8 cellular contexts compared by ENCODE assay signal in the genomic region with DNA sequence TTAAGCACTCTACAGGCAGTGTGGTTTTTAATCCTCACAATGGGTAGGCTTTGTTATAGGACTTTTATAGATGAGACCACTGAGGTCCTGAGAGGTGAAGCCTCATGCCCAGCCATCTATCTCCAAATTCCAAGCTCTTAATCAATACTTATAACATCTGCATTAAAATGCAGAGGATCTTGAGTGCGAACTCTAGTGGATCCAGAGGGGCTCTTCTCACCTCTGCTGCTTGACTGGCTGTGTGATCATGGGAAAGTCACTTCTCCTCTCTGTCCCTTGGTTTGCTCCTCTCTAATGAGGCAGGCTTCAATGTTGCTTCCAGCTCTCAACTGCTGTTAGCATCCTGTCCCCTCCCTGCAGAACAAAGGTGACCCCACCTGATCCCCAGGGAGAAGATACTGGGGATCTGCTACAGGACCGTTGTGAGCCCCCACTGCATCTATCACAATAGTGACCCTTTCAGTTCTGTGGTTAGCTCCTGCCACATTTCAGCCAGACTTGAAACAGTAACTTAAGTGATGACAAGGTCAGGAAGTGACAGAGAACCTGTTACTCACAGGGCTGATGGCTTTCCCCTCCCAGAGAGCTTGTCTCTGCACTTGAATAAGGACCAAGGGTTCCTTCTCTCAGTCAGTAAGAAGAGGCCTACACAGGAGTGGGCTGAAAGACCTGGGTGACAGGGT. TPM values are rescaled to one million over a fixed set of nuclear protein-coding genes. Genes with fewer than 3 reads are reported as not detected.
A peak's percentile ranks its signal among the peaks of the same experiment; 100 is the strongest.
DNase-seq lines count a peak whose midpoint lies in the region; ATAC-seq and TF ChIP-seq lines count a peak whose summit lies in the region.

No MANE protein-coding gene starts in this region.

- H3K9me2 ChIP-seq in neural cell (ENCODE audit: insufficient read depth, low read length): no peaks in the 10 kb centered on the region

- no peaks in the 10 kb centered on the region for H4K20me1 ChIP-seq in neural cell (ENCODE audit: insufficient read depth)

- intact Hi-C loops in activated T-helper 1 cell treated with anti-CD3 and anti-CD28 coated beads, Interleukin-12 subunit alpha, Interleukin-12 subunit beta, Interleukin-2, Interleukin-4 antibody, amounts not matched to agents 30 ng/mL and 10 ng/mL and 1 ng/mL, durations not matched to agents 14 hours and 24 hours and 36 hours (cut with micrococcal nuclease): loop anchor here (1.0 to 10.0 kb wide), 9 partner anchors 32 to 724 kb away; partner anchors contain the start of genes AP4E1, DTWD1, FAM227B and USP8
- intact Hi-C loops in sigmoid colon (cut with DNase I) (no loop called here), uterus (cut with DNase I; ENCODE audit: low total_unique reads) (no loop called here)

- TF ChIP-seq RAD21 in neural cell (conservative IDR thresholded peaks at IDR 0.05): no peak

- no peaks in the 10 kb centered on the region for H3K9me3 Mint-ChIP-seq in activated T-helper 1 cell treated with anti-CD3 and anti-CD28 coated beads, Interleukin-12 subunit alpha, Interleukin-12 subunit beta, Interleukin-2, Interleukin-4 antibody, amounts not matched to agents 30 ng/mL and 10 ng/mL and 1 ng/mL, durations not matched to agents 14 hours and 24 hours and 36 hours

- no peak overlapping the region for H2AFZ ChIP-seq in neural cell (ENCODE audit: low read depth, low read length)

- H3K27me3 ChIP-seq in neural cell (ENCODE audit: insufficient read depth, low read depth, low read length) (peaks cover 45% of the 10 kb centered on the region), sigmoid colon (peaks cover 4 to 37% (median 27%) of the 10 kb centered on the region in 3 donors), uterus (no peaks in the 10 kb centered on the region)

- no peak for TF ChIP-seq POLR2A in sigmoid colon (IDR thresholded peaks at IDR 0.05)
- no peak for TF ChIP-seq POLR2A in uterus (IDR thresholded peaks at IDR 0.05)

- H3K4me1 ChIP-seq in sigmoid colon (peaks cover 0 to 14% (median 12%) of the 10 kb centered on the region in 4 donors), uterus (no peaks in the 10 kb centered on the region)

- peak; percentile 57 for ATAC-seq in HG03103 (IDR thresholded peaks at IDR 0.05; ENCODE audit: low read depth, unreplicated experiment)

- no peaks in the 10 kb centered on the region for H3F3A ChIP-seq in neural cell (ENCODE audit: insufficient read depth, low read length, poor library complexity, severe bottlenecking)

- no peaks in the 10 kb centered on the region for H3K79me2 ChIP-seq in neural cell (replicated peaks; ENCODE audit: insufficient read depth, low read length)

- H3K27me3 Mint-ChIP-seq in activated T-helper 1 cell treated with anti-CD3 and anti-CD28 coated beads, Interleukin-12 subunit alpha, Interleukin-12 subunit beta, Interleukin-2, Interleukin-4 antibody, amounts not matched to agents 30 ng/mL and 10 ng/mL and 1 ng/mL, durations not matched to agents 14 hours and 24 hours and 36 hours (ENCODE audit: insufficient read depth): no peaks in the 10 kb centered on the region

- TF ChIP-seq EP300 in neural cell (conservative IDR thresholded peaks at IDR 0.05; ENCODE audit: poor library complexity, severe bottlenecking): no peak
- no peak for TF ChIP-seq EP300 in sigmoid colon (IDR thresholded peaks at IDR 0.05)

- in situ Hi-C loops in GM13977 (cut with MboI; ENCODE audit: low pct_unique_long_range_greater_than_20kb, low sequenced_read_pairs, unreplicated experiment): no loop called here

- H3K4me3 Mint-ChIP-seq in activated T-helper 1 cell treated with anti-CD3 and anti-CD28 coated beads, Interleukin-12 subunit alpha, Interleukin-12 subunit beta, Interleukin-2, Interleukin-4 antibody, amounts not matched to agents 30 ng/mL and 10 ng/mL and 1 ng/mL, durations not matched to agents 14 hours and 24 hours and 36 hours: peak overlapping the region; percentile 96

- H3K27ac ChIP-seq in neural cell (ENCODE audit: low read length): no peak overlapping the region
- no peak overlapping the region for H3K27ac ChIP-seq in sigmoid colon
- no peak overlapping the region for H3K27ac ChIP-seq in uterus

- TF ChIP-seq CTCF in GM13977 (IDR thresholded peaks at IDR 0.05; ENCODE audit: extremely low read depth, insufficient read depth, missing control alignments): no peak
- TF ChIP-seq CTCF in neural cell (IDR thresholded peaks at IDR 0.05; ENCODE audit: poor library complexity, severe bottlenecking): no peak
- TF ChIP-seq CTCF in sigmoid colon (IDR thresholded peaks at IDR 0.05): no peak
- no peak for TF ChIP-seq CTCF in uterus (IDR thresholded peaks at IDR 0.05)

- no peaks in the 10 kb centered on the region for H3K9me3 ChIP-seq in neural cell (ENCODE audit: low read length)
- H3K9me3 ChIP-seq in sigmoid colon: no peaks in the 10 kb centered on the region
- H3K9me3 ChIP-seq in uterus: no peaks in the 10 kb centered on the region

- 33 to 59% methylated on average over 2 of the region's 2 CpGs for WGBS in sigmoid colon, 2 donors

- H3K27ac Mint-ChIP-seq in activated T-helper 1 cell treated with anti-CD3 and anti-CD28 coated beads, Interleukin-12 subunit alpha, Interleukin-12 subunit beta, Interleukin-2, Interleukin-4 antibody, amounts not matched to agents 30 ng/mL and 10 ng/mL and 1 ng/mL, durations not matched to agents 14 hours and 24 hours and 36 hours: peak overlapping the region; percentile 88

- H3K36me3 ChIP-seq in neural cell (ENCODE audit: insufficient read depth, low read length) (no peaks in the 10 kb centered on the region), sigmoid colon (no peaks in the 10 kb centered on the region), uterus (no peaks in the 10 kb centered on the region)

- H3K4me3 ChIP-seq in neural cell (ENCODE audit: low read length) (peak overlapping the region; percentile 86), sigmoid colon (no peak overlapping the region), uterus (no peak overlapping the region)

- DNase-seq in GM13977 (ENCODE audit: low spot score) (peak; percentile 60), superior temporal gyrus (ENCODE audit: extremely low spot score) (no peak), sigmoid colon (no peak), NCI-H2029 (lab: John Stamatoyannopoulos, UW) (no peak), uterus (no peak)
- DNase-seq in activated T-helper 1 cell treated with anti-CD3 and anti-CD28 coated beads, Interleukin-12 subunit alpha, Interleukin-12 subunit beta, Interleukin-2, Interleukin-4 antibody, amounts not matched to agents 30 ng/mL and 10 ng/mL and 1 ng/mL, durations not matched to agents 14 hours and 24 hours and 36 hours (ENCODE audit: low spot score): peak; percentile 23

- peaks cover 22% of the 10 kb centered on the region for H3K36me3 Mint-ChIP-seq in activated T-helper 1 cell treated with anti-CD3 and anti-CD28 coated beads, Interleukin-12 subunit alpha, Interleukin-12 subunit beta, Interleukin-2, Interleukin-4 antibody, amounts not matched to agents 30 ng/mL and 10 ng/mL and 1 ng/mL, durations not matched to agents 14 hours and 24 hours and 36 hours (ENCODE audit: low read depth)

- H3K9ac ChIP-seq in neural cell (ENCODE audit: low read length): no peak overlapping the region

- peaks cover 68% of the 10 kb centered on the region for H3K4me1 Mint-ChIP-seq in activated T-helper 1 cell treated with anti-CD3 and anti-CD28 coated beads, Interleukin-12 subunit alpha, Interleukin-12 subunit beta, Interleukin-2, Interleukin-4 antibody, amounts not matched to agents 30 ng/mL and 10 ng/mL and 1 ng/mL, durations not matched to agents 14 hours and 24 hours and 36 hours (ENCODE audit: low read depth)

- H3K4me2 ChIP-seq in neural cell (ENCODE audit: low read length): peak overlapping the region; percentile 87

TF ChIP-seq in neural cell, 6 proteins besides CTCF, POLR2A, EP300 and RAD21:
- TF ChIP-seq TAF1 (IDR thresholded peaks at IDR 0.05; ENCODE audit: low read depth): no peak
- TF ChIP-seq SMC3 (conservative IDR thresholded peaks at IDR 0.05; ENCODE audit: poor library complexity): no peak
- no peak for TF ChIP-seq REST (IDR thresholded peaks at IDR 0.05; ENCODE audit: borderline replicate concordance)
- no peak for TF ChIP-seq POLR2AphosphoS5 (IDR thresholded peaks at IDR 0.05)
- no peak for TF ChIP-seq MXI1 (conservative IDR thresholded peaks at IDR 0.05; ENCODE audit: poor library complexity, severe bottlenecking)
- no peak for TF ChIP-seq EZH2 (IDR thresholded peaks at IDR 0.05; ENCODE audit: borderline replicate concordance, insufficient read depth, low read length, poor library complexity, severe bottlenecking)

RNA-seq across cellular contexts. Expression of gene SLC27A2, which starts 1.3 kb away (rescaled TPM):
- 78.0 and 78.7 TPM in 2 replicates for total RNA-seq in activated T-helper 1 cell treated with anti-CD3 and anti-CD28 coated beads, Interleukin-12 subunit alpha, Interleukin-12 subunit beta, Interleukin-2, Interleukin-4 antibody, amounts not matched to agents 30 ng/mL and 10 ng/mL and 1 ng/mL, durations not matched to agents 14 hours and 24 hours and 36 hours
- 3.5 and 3.7 TPM in 2 replicates for polyA plus RNA-seq in neural cell
- polyA minus RNA-seq in neural cell: 3.9 and 4.4 TPM in 2 replicates
- under 1 TPM in 2 of 4 donors, not detected in 2; 0.33 to 0.36 TPM for total RNA-seq in sigmoid colon
- 10 to 100 TPM in 1 of 3 donors, 1 to 10 TPM in 2; 4.6 to 16.6 (median 5.4) TPM for polyA plus RNA-seq in sigmoid colon
- 1 to 10 TPM in 1 of 4 donors, under 1 TPM in 1, not detected in 2; 0.27 to 1.7 TPM for total RNA-seq in uterus

Comparison
In these comparisons a context has a peak if more than half of its experiments do, and no peak if none do; other contexts are left out.
1. DNase-seq: peak in GM13977 (single experiment) and activated T-helper 1 cell treated with anti-CD3 and anti-CD28 coated beads, Interleukin-12 subunit alpha, Interleukin-12 subunit beta, Interleukin-2, Interleukin-4 antibody, amounts not matched to agents 30 ng/mL and 10 ng/mL and 1 ng/mL, durations not matched to agents 14 hours and 24 hours and 36 hours (single experiment); none in superior temporal gyrus (single experiment), sigmoid colon (single experiment), NCI-H2029 (single experiment) and uterus (0 of 2).
2. RNA of gene SLC27A2, which starts 1.3 kb away (total RNA-seq): 78.0 to 78.7 TPM in activated T-helper 1 cell treated with anti-CD3 and anti-CD28 coated beads, Interleukin-12 subunit alpha, Interleukin-12 subunit beta, Interleukin-2, Interleukin-4 antibody, amounts not matched to agents 30 ng/mL and 10 ng/mL and 1 ng/mL, durations not matched to agents 14 hours and 24 hours and 36 hours; 0.33 to 0.36 TPM in sigmoid colon and 0.27 to 1.7 TPM in uterus; every median in the first group is over 10 times any median in the second.